In the genomic region with DNA sequence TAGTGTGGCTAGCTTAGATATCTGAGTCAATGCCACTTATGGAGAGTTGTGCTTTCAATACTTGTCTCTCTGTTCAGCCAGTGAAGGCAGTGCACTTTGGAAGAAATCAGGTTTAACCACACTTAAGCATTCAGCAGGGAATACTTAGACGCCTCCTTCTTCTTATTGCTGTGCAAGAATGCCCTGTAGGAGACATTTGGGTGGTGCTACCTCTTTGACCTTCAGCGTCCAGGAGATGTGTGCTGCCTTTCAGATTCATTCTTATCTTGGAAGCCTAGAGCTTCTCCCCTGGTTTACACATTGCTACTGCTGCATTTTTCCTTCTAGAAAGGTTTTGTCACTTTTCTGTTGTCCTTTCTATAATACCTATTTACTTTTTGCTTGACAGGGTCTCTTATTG, we compare ENCODE assay signal across 34 cellular contexts.
"Had no signal": no experiment of that assay in that cellular context is flagged by ENCODE, and none has a peak within 500 bp of the region (broad histone marks: within the 10 kb centered on the region; RNA-seq: fewer than 3 reads in every experiment).

No MANE protein-coding gene starts in this region.

- H3K36me3 ChIP-seq: esophagus muscularis mucosa, gastrocnemius medialis, heart left ventricle had no signal

- DNase-seq: activated CD4-positive, alpha-beta T cell treated with anti-CD3 and anti-CD28 coated beads for 1 hour; activated CD4-positive, alpha-beta T cell treated with anti-CD3 and anti-CD28 coated beads for 4 hours; activated CD4-positive, alpha-beta T cell treated with anti-CD3 and anti-CD28 coated beads, Interleukin-2, amount 50 U/mL, for 1 hour; activated CD4-positive, alpha-beta T cell treated with anti-CD3 and anti-CD28 coated beads, Interleukin-2, amount 50 U/mL, for 48 hours; activated CD8-positive, alpha-beta memory T cell treated with anti-CD3 and anti-CD28 coated beads for 24 hours; activated CD8-positive, alpha-beta T cell treated with anti-CD3 and anti-CD28 coated beads for 36 hours; activated effector memory CD4-positive, alpha-beta T cell treated with Interleukin-2 at 50 U/mL for 16 hours; activated gamma-delta T cell treated with Interleukin-2 at 50 U/mL for 16 hours; activated naive CD4-positive, alpha-beta T cell treated with anti-CD3 and anti-CD28 coated beads, Interleukin-2, amount 50 U/mL, for 16 hours; activated naive CD4-positive, alpha-beta T cell treated with Interleukin-2 at 50 U/mL for 16 hours; activated T-cell treated with anti-CD3 and anti-CD28 coated beads, Interleukin-2, amount 50 U/mL, for 4 hours; amniotic stem cell; anterior cingulate cortex; body of pancreas; caudate nucleus; cortex of kidney; dermis blood vessel endothelial cell; effector CD4-positive, alpha-beta T cell; effector memory CD8-positive, alpha-beta T cell; erythroblast; gastrocnemius medialis; glutamatergic neuron; heart left ventricle; T-helper 1 cell; T-helper 17 cell had no signal

- H3K4me1 Mint-ChIP-seq: activated T-helper 17 cell treated with anti-CD3 and anti-CD28 coated beads, Interleukin-2, amount 50 U/mL, for 72 hours; T-helper 17 cell had no signal

- FAIRE-seq: colon, TTC549 had no signal

- H3K36me3 Mint-ChIP-seq: activated naive CD8-positive, alpha-beta T cell; WTC11 had no signal

- H3K9me3 Mint-ChIP-seq: activated CD8-positive, alpha-beta T cell treated with anti-CD3 and anti-CD28 coated beads for 36 hours; activated T-cell treated with anti-CD3 and anti-CD28 coated beads, Interleukin-2, amount 50 U/mL, for 4 hours; activated T-helper 17 cell treated with anti-CD3 and anti-CD28 coated beads, Interleukin-2, amount 50 U/mL, for 72 hours; effector memory CD8-positive, alpha-beta T cell; T-helper 2 cell treated with Interferon-gamma antibody and Interleukin-4, amounts not matched to agents 5 μg/mL and 100 μg/mL, for 36 hours; WTC11 had no signal

- H3K9me3 ChIP-seq: body of pancreas, esophagus muscularis mucosa, gastrocnemius medialis, heart left ventricle had no signal

- H3K27ac Mint-ChIP-seq: activated CD8-positive, alpha-beta T cell treated with anti-CD3 and anti-CD28 coated beads for 36 hours; activated naive CD8-positive, alpha-beta T cell; activated T-helper 17 cell treated with anti-CD3 and anti-CD28 coated beads, Interleukin-2, amount 50 U/mL, for 72 hours; effector memory CD8-positive, alpha-beta T cell; T-helper 17 cell; T-helper 2 cell treated with Interferon-gamma antibody and Interleukin-4, amounts not matched to agents 5 μg/mL and 100 μg/mL, for 36 hours; WTC11 had no signal

- H3K4me1 ChIP-seq: body of pancreas, gastrocnemius medialis, heart left ventricle had no signal

- H3K4me3 Mint-ChIP-seq: activated CD8-positive, alpha-beta T cell treated with anti-CD3 and anti-CD28 coated beads for 36 hours; activated naive CD8-positive, alpha-beta T cell; activated T-cell treated with anti-CD3 and anti-CD28 coated beads, Interleukin-2, amount 50 U/mL, for 4 hours; activated T-helper 17 cell treated with anti-CD3 and anti-CD28 coated beads, Interleukin-2, amount 50 U/mL, for 72 hours; effector memory CD8-positive, alpha-beta T cell; T-helper 17 cell; T-helper 2 cell treated with Interferon-gamma antibody and Interleukin-4, amounts not matched to agents 5 μg/mL and 100 μg/mL, for 36 hours; WTC11 had no signal

- ATAC-seq: activated CD8-positive, alpha-beta T cell treated with anti-CD3 and anti-CD28 coated beads for 36 hours; activated T-cell treated with anti-CD3 and anti-CD28 coated beads, Interleukin-2, amount 50 U/mL, for 4 hours; activated T-helper 17 cell treated with anti-CD3 and anti-CD28 coated beads, Interleukin-2, amount 50 U/mL, for 72 hours; body of pancreas; effector memory CD8-positive, alpha-beta T cell; gastrocnemius medialis; heart left ventricle; T-helper 17 cell; WTC11 had no signal

- H3K4me3 ChIP-seq: body of pancreas, esophagus muscularis mucosa, gastrocnemius medialis, heart left ventricle had no signal

- H3K27me3 Mint-ChIP-seq: activated CD8-positive, alpha-beta T cell treated with anti-CD3 and anti-CD28 coated beads for 36 hours; activated naive CD8-positive, alpha-beta T cell; activated T-helper 17 cell treated with anti-CD3 and anti-CD28 coated beads, Interleukin-2, amount 50 U/mL, for 72 hours; effector memory CD8-positive, alpha-beta T cell had no signal

- H3K27me3 ChIP-seq: body of pancreas, esophagus muscularis mucosa, foreskin keratinocyte, gastrocnemius medialis, heart left ventricle had no signal

- H3K27ac ChIP-seq: body of pancreas, esophagus muscularis mucosa, foreskin keratinocyte, gastrocnemius medialis, heart left ventricle, VCaP had no signal
